Comparison of ENCODE assay signal across 14 cellular contexts in genomic region chr7:17307558-17307957, GRCh38. TPM values are rescaled to one million over a fixed set of nuclear protein-coding genes. Genes with fewer than 3 reads are reported as not detected.
DNase-seq lines count a peak whose midpoint lies in the region; ATAC-seq and TF ChIP-seq lines count a peak whose summit lies in the region.
"Had no signal": no experiment of that assay in that cellular context is flagged by ENCODE, and none has a peak within 500 bp of the region (broad histone marks: within the 10 kb centered on the region; RNA-seq: fewer than 3 reads in every experiment).

No MANE protein-coding gene starts in this region.

- H3K27me3 Mint-ChIP-seq in natural killer cell treated with Interleukin-12 subunit alpha and Interleukin-12 subunit beta and Interleukin-15 and Interleukin-18, amount 100 ng/mL, for 72 hours = no peaks in the 10 kb centered on the region

- DNase-seq in HT-29 (ENCODE audit: low spot score) = peak; percentile 40
- DNase-seq in esophagus squamous epithelium (lab: John Stamatoyannopoulos, UW) = no peak
- no peak for DNase-seq in mucosa of descending colon
- no peak for DNase-seq in tibial nerve (ENCODE audit: low spot score in 2 of 2)
- DNase-seq in T-helper 1 cell = no peak
- DNase-seq in amygdala (lab: John Stamatoyannopoulos, UW) = no peak
- DNase-seq in natural killer cell treated with Interleukin-12 subunit alpha and Interleukin-12 subunit beta and Interleukin-15 and Interleukin-18, amount 100 ng/mL, for 72 hours (ENCODE audit: low spot score) = no peak
- DNase-seq: activated T-cell treated with anti-CD3 and anti-CD28 coated beads for 4 hours; effector CD8-positive, alpha-beta T cell; glutamatergic neuron; NCI-H1092 treated with DMSO at 0.1 percent for 48 hours; NCI-H446; PC-3 had no signal

- intact Hi-C loops in esophagus squamous epithelium (cut with DNase I) (loop anchor here (10.0 kb wide), 1 partner anchor 323 kb away; no protein-coding TSS in a partner anchor), mucosa of descending colon (cut with DNase I, micrococcal nuclease) (no loop called here)

- H3K4me1 ChIP-seq in esophagus squamous epithelium (peaks cover 22 to 99% (median 30%) of the 10 kb centered on the region in 3 donors), mucosa of descending colon (ENCODE audit: low read depth) (peaks cover 29% of the 10 kb centered on the region), tibial nerve (peaks cover 0 to 87% (median 30%) of the 10 kb centered on the region in 4 donors)

- no peak overlapping the region for H3K4me3 Mint-ChIP-seq in natural killer cell treated with Interleukin-12 subunit alpha and Interleukin-12 subunit beta and Interleukin-15 and Interleukin-18, amount 100 ng/mL, for 72 hours

- no peaks in the 10 kb centered on the region for H3K9me3 ChIP-seq in esophagus squamous epithelium
- no peaks in the 10 kb centered on the region for H3K9me3 ChIP-seq in mucosa of descending colon
- H3K9me3 ChIP-seq in tibial nerve = no peaks in the 10 kb centered on the region

- H3K4me3 ChIP-seq in esophagus squamous epithelium = peak overlapping the region in 3 of 4 donors; percentile 6 to 100 (median 10)
- no peak overlapping the region for H3K4me3 ChIP-seq in mucosa of descending colon
- peak overlapping the region; percentile 10 to 89 (median 18) for H3K4me3 ChIP-seq in tibial nerve

- TF ChIP-seq CTCF in esophagus squamous epithelium (IDR thresholded peaks at IDR 0.05) = no peak
- TF ChIP-seq CTCF in mucosa of descending colon (IDR thresholded peaks at IDR 0.05) = no peak
- no peak for TF ChIP-seq CTCF in tibial nerve (IDR thresholded peaks at IDR 0.05)

- no peaks in the 10 kb centered on the region for H3K27me3 ChIP-seq in esophagus squamous epithelium
- no peaks in the 10 kb centered on the region for H3K27me3 ChIP-seq in tibial nerve

- TF ChIP-seq EP300 in tibial nerve (IDR thresholded peaks at IDR 0.05) = no peak

- peak; percentile 5 for ATAC-seq in mucosa of descending colon
- no peak for ATAC-seq in natural killer cell treated with Interleukin-12 subunit alpha and Interleukin-12 subunit beta and Interleukin-15 and Interleukin-18, amount 100 ng/mL, for 72 hours
- ATAC-seq: activated CD4-positive, CD25-positive, alpha-beta regulatory T cell treated with anti-CD3 and anti-CD28 coated beads, Interleukin-2, amount 50 U/mL, for 24 hours; PC-3 had no signal

- H3K27ac Mint-ChIP-seq in natural killer cell treated with Interleukin-12 subunit alpha and Interleukin-12 subunit beta and Interleukin-15 and Interleukin-18, amount 100 ng/mL, for 72 hours = no peak overlapping the region

- WGBS in esophagus squamous epithelium, 2 donors = 19 to 43% methylated on average over 5 of the region's 5 CpGs
- 18 to 20% methylated on average over 5 of the region's 5 CpGs for WGBS in tibial nerve, 2 donors

- peaks cover 15 to 17% of the 10 kb centered on the region in 2 donors for H3K4me1 Mint-ChIP-seq in natural killer cell treated with Interleukin-12 subunit alpha and Interleukin-12 subunit beta and Interleukin-15 and Interleukin-18, amount 100 ng/mL, for 72 hours (ENCODE audit: low read depth in 2 of 2)

- H3K27ac ChIP-seq in esophagus squamous epithelium (peak overlapping the region; percentile 22 to 97 (median 81)), tibial nerve (peak overlapping the region; percentile 68 to 98 (median 86))

- peaks cover 0 to 19% (median 0%) of the 10 kb centered on the region in 3 donors for H3K36me3 ChIP-seq in esophagus squamous epithelium
- H3K36me3 ChIP-seq in mucosa of descending colon (ENCODE audit: low read depth) = no peaks in the 10 kb centered on the region
- H3K36me3 ChIP-seq in tibial nerve = peaks cover 0 to 4% (median 0%) of the 10 kb centered on the region in 3 donors

- no peak for TF ChIP-seq POLR2A in esophagus squamous epithelium (IDR thresholded peaks at IDR 0.05)
- TF ChIP-seq POLR2A in tibial nerve (IDR thresholded peaks at IDR 0.05) = no peak

- H3K36me3 Mint-ChIP-seq in natural killer cell treated with Interleukin-12 subunit alpha and Interleukin-12 subunit beta and Interleukin-15 and Interleukin-18, amount 100 ng/mL, for 72 hours = no peaks in the 10 kb centered on the region

- H3K9me3 Mint-ChIP-seq in natural killer cell treated with Interleukin-12 subunit alpha and Interleukin-12 subunit beta and Interleukin-15 and Interleukin-18, amount 100 ng/mL, for 72 hours = no peaks in the 10 kb centered on the region

RNA-seq across cellular contexts. Expression of gene AHR, which starts 9.1 kb away (rescaled TPM):
- total RNA-seq in HT-29 (2014; rRNA removed; shearing (Covaris generic)) = 63.1 and 68.2 TPM in 2 replicates
- total RNA-seq in esophagus squamous epithelium = 10 to 100 TPM; 29.8 to 89.5 (median 57.5) TPM
- total RNA-seq in mucosa of descending colon = 10 to 100 TPM; 33.7 to 41.3 (median 36.3) TPM
- total RNA-seq in tibial nerve = 100 to 1,000 TPM; 188 to 372 (median 296) TPM
- total RNA-seq in natural killer cell treated with Interleukin-12 subunit alpha and Interleukin-12 subunit beta and Interleukin-15 and Interleukin-18, amount 100 ng/mL, for 72 hours = 10 to 100 TPM; 36.5 to 40.8 TPM
